In the genomic region with DNA sequence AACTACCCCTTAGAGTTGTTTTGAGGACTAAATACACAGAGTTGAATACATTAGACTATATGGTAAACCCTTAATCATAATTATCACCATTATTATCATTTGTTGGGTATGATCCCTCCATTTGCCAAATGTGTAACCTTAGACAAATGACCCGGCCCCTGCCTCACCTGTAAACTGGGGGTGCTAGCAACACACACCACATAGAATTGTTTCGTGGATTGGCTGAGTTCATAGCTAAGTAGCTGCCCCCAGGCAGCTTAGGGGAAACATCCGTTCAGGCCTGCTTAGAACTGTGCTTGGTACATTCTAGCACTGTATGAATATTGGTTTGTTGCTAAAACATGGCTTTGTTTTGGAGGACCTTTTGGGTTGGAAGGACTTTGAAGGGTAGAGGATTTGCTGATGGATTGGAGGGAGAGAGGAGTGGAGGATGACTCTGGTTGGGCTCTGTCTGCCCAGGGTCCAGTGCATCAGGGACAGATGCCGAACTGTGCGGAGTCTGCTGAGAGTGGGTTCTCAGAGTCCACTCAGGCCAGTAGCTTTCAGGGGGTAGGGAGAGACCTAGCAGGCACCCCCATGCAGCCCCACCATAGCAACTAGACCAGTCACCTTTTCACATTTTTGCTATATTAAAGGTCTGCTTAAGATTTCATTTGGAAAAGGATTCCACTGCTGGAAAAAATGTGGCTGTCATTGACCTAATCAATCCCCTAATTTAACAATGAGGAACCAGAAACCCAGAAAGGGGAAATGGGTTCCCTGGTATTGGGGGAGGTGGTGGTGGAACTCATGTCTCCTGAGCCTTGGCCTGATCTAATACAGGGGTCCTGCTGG, we compare ENCODE assay signal across 10 cellular contexts. TPM values are rescaled to one million over a fixed set of nuclear protein-coding genes. Genes with fewer than 3 reads are reported as not detected.
A peak's percentile ranks its signal among the peaks of the same experiment; 100 is the strongest.
DNase-seq lines count a peak whose midpoint lies in the region; ATAC-seq, FAIRE-seq and TF ChIP-seq lines count a peak whose summit lies in the region.
"Had no signal": no experiment of that assay in that cellular context is flagged by ENCODE, and none has a peak within 500 bp of the region (broad histone marks: within the 10 kb centered on the region; RNA-seq: fewer than 3 reads in every experiment).

No MANE protein-coding gene starts in this region.

- H3K27me3 Mint-ChIP-seq in activated naive CD8-positive, alpha-beta T cell treated with anti-CD3 and anti-CD28 coated beads for 36 hours, result no peaks in the 10 kb centered on the region
- no peaks in the 10 kb centered on the region for H3K27me3 Mint-ChIP-seq in naive B cell

- H3K27ac ChIP-seq in A549 (peak overlapping the region in 1 of 2 experiments; percentile 99; a peak in 3 of 6 replicates), adrenal gland (peak overlapping the region in 2 of 5 donors; percentile 26 to 36)

- FAIRE-seq in A549 (lab: Jason Lieb, UNC) (no peak), GM12892 (lab: Jason Lieb, UNC) (peak; percentile 9)

- H3K9me3 ChIP-seq in A549, result no peaks in the 10 kb centered on the region
- H3K9me3 ChIP-seq in adrenal gland (replicated peaks in 1 of 3), result no peaks in the 10 kb centered on the region
- H3K9me3 ChIP-seq: HAP-1 had no signal

- TF ChIP-seq CTCF in A549 (IDR thresholded peaks at IDR 0.05) (no peak), adrenal gland (IDR thresholded peaks at IDR 0.05) (no peak)

- H3K4me2 ChIP-seq in A549, result peak overlapping the region; percentile 92; the same call in 2 of the 3 replicates

- 96% methylated on average over 5 of the region's 5 CpGs for WGBS in A549 (ENCODE audit: missing lambda C conversion rate)
- 87 to 96% (median 90%) methylated on average over 5 of the region's 5 CpGs for WGBS in adrenal gland, 4 donors

- no peaks in the 10 kb centered on the region for H3K36me3 ChIP-seq in adrenal gland (replicated peaks in 1 of 2)
- H3K36me3 ChIP-seq: HAP-1 had no signal

- TF ChIP-seq EP300 in A549 (IDR thresholded peaks at IDR 0.05), result no peak

- H3K4me1 ChIP-seq in A549 (peaks cover 35% of the 10 kb centered on the region), adrenal gland (replicated peaks in 1 of 2) (peaks cover 20 to 32% of the 10 kb centered on the region in 2 donors)

- H3K9me3 Mint-ChIP-seq in activated naive CD8-positive, alpha-beta T cell treated with anti-CD3 and anti-CD28 coated beads for 36 hours, result no peaks in the 10 kb centered on the region
- no peaks in the 10 kb centered on the region for H3K9me3 Mint-ChIP-seq in naive B cell

- H3K27me3 ChIP-seq in adrenal gland, result no peaks in the 10 kb centered on the region

- H3K27ac Mint-ChIP-seq in activated naive CD8-positive, alpha-beta T cell treated with anti-CD3 and anti-CD28 coated beads for 36 hours, result peak overlapping the region; percentile 95
- H3K27ac Mint-ChIP-seq in naive B cell, result peak overlapping the region; percentile 22 to 86 (median 56)

- no peak for TF ChIP-seq RAD21 in A549 (conservative IDR thresholded peaks at IDR 0.05 in 1 of 2, IDR thresholded peaks at IDR 0.05 in 1 of 2)

- DNase-seq in A549 (ENCODE audit: low read depth in 1 of 2, low spot score in 1 of 2) (no peak), GM12892 (ENCODE audit: insufficient read length) (no peak), naive B cell (peak; percentile 45), NCI-H774 (lab: John Stamatoyannopoulos, UW) (no peak), adrenal gland (no peak)
- DNase-seq in activated naive CD8-positive, alpha-beta T cell treated with anti-CD3 and anti-CD28 coated beads for 36 hours, result no peak
- no peak for DNase-seq in stimulated activated CD4-positive, alpha-beta T cell treated with anti-CD3 and anti-CD28 coated beads, Interleukin-4, amount 100 ng/mL, for 1 hour
- DNase-seq: occipital lobe had no signal

- H3K4me1 Mint-ChIP-seq in activated naive CD8-positive, alpha-beta T cell treated with anti-CD3 and anti-CD28 coated beads for 36 hours, result peaks cover 52% of the 10 kb centered on the region
- peaks cover 37 to 64% (median 49%) of the 10 kb centered on the region in 3 donors for H3K4me1 Mint-ChIP-seq in naive B cell

- ATAC-seq in A549 (no peak), naive B cell (ENCODE audit: low read depth in 2 of 2) (peak; percentile 49 to 51), GM21526 (IDR thresholded peaks at IDR 0.05; ENCODE audit: low FRiP score, unreplicated experiment) (no peak)

- POLR2A ChIA-PET in A549 (lab: Yijun Ruan, JAX), result no interaction called here

- H3K4me3 ChIP-seq in A549, result no peak overlapping the region
- peak overlapping the region in 1 of 4 donors; percentile 92 for H3K4me3 ChIP-seq in adrenal gland

- CTCF ChIA-PET in A549 (lab: Yijun Ruan, JAX), result no interaction called here

- H3K4me3 Mint-ChIP-seq in activated naive CD8-positive, alpha-beta T cell treated with anti-CD3 and anti-CD28 coated beads for 36 hours, result peak overlapping the region; percentile 83
- H3K4me3 Mint-ChIP-seq in naive B cell, result peak overlapping the region; percentile 77 to 90 (median 85)

- peaks cover 33% of the 10 kb centered on the region for H3K36me3 Mint-ChIP-seq in activated naive CD8-positive, alpha-beta T cell treated with anti-CD3 and anti-CD28 coated beads for 36 hours
- peaks cover 0 to 2% of the 10 kb centered on the region in 2 donors for H3K36me3 Mint-ChIP-seq in naive B cell

- intact Hi-C loops in adrenal gland (cut with DNase I), result no loop called here

- TF ChIP-seq POLR2A in A549 (IDR thresholded peaks at IDR 0.05; ENCODE audit: low read length), result no peak
- no peak for TF ChIP-seq POLR2A in GM12892 (IDR thresholded peaks at IDR 0.05; ENCODE audit: low read depth, low read length)
- TF ChIP-seq POLR2A in adrenal gland (IDR thresholded peaks at IDR 0.05), result no peak

TF ChIP-seq in A549, 52 proteins besides CTCF, POLR2A, EP300 and RAD21 (continues in another document):
- no peak for TF ChIP-seq NFE2L2 (conservative IDR thresholded peaks at IDR 0.05; ENCODE audit: low read length)
- no peak for TF ChIP-seq HEYL (CRISPR knock-in tag; IDR thresholded peaks at IDR 0.05)
- TF ChIP-seq, protein P1, sequence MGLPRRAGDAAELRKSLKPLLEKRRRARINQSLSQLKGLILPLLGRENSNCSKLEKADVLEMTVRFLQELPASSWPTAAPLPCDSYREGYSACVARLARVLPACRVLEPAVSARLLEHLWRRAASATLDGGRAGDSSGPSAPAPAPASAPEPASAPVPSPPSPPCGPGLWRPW (IDR thresholded peaks at IDR 0.05), result no peak
- no peak for TF ChIP-seq ZFP36 (IDR thresholded peaks at IDR 0.05; ENCODE audit: borderline replicate concordance, partially characterized antibody)
- TF ChIP-seq, protein P2, sequence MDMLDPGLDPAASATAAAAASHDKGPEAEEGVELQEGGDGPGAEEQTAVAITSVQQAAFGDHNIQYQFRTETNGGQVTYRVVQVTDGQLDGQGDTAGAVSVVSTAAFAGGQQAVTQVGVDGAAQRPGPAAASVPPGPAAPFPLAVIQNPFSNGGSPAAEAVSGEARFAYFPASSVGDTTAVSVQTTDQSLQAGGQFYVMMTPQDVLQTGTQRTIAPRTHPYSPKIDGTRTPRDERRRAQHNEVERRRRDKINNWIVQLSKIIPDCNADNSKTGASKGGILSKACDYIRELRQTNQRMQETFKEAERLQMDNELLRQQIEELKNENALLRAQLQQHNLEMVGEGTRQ (IDR thresholded peaks at IDR 0.05), result no peak
- no peak for TF ChIP-seq RNF2 (IDR thresholded peaks at IDR 0.05; ENCODE audit: borderline replicate concordance, low read depth)
- TF ChIP-seq POLR2AphosphoS2 (conservative IDR thresholded peaks at IDR 0.05; ENCODE audit: low read length), result no peak
- no peak for TF ChIP-seq RFX5 (IDR thresholded peaks at IDR 0.05)
- TF ChIP-seq, protein P3, sequence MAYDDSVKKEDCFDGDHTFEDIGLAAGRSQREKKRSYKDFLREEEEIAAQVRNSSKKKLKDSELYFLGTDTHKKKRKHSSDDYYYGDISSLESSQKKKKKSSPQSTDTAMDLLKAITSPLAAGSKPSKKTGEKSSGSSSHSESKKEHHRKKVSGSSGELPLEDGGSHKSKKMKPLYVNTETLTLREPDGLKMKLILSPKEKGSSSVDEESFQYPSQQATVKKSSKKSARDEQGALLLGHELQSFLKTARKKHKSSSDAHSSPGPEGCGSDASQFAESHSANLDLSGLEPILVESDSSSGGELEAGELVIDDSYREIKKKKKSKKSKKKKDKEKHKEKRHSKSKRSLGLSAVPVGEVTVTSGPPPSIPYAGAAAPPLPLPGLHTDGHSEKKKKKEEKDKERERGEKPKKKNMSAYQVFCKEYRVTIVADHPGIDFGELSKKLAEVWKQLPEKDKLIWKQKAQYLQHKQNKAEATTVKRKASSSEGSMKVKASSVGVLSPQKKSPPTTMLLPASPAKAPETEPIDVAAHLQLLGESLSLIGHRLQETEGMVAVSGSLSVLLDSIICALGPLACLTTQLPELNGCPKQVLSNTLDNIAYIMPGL (CRISPR knock-in tag; IDR thresholded peaks at IDR 0.05; ENCODE audit: borderline replicate concordance), result no peak
- TF ChIP-seq, protein P4, sequence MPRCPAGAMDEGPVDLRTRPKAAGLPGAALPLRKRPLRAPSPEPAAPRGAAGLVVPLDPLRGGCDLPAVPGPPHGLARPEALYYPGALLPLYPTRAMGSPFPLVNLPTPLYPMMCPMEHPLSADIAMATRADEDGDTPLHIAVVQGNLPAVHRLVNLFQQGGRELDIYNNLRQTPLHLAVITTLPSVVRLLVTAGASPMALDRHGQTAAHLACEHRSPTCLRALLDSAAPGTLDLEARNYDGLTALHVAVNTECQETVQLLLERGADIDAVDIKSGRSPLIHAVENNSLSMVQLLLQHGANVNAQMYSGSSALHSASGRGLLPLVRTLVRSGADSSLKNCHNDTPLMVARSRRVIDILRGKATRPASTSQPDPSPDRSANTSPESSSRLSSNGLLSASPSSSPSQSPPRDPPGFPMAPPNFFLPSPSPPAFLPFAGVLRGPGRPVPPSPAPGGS (IDR thresholded peaks at IDR 0.05), result no peak
- no peak for TF ChIP-seq RCOR1 (IDR thresholded peaks at IDR 0.05; ENCODE audit: low read depth, low read length)

RNA-seq across cellular contexts. Expression of a gene that starts 2.1 kb away (rescaled TPM):
- polyA plus RNA-seq in A549 (2011; rRNA removed) (5.6 and 8.1 TPM in 2 replicates), A549 (2017; fragmentation: RNase III; extraction: RNeasy Plus Mini Kit Qiagen cat#74134 plus additional on column Dnase treatment) (14.5 to 17.6 TPM (median 15.7 TPM) in 3 replicates), naive B cell (ENCODE audit: low read depth in 6 of 6) (10 to 100 TPM in 5 of 6 donors, 1 to 10 TPM in 1; 7.6 to 43.7 (median 24.5) TPM), adrenal gland (10 to 100 TPM in 2 of 3 donors, 1 to 10 TPM in 1; 8.1 to 55.7 (median 32.5) TPM)
- 10.2 and 14.2 TPM in 2 replicates for polyA plus RNA-seq in A549 (2012; cell fraction: cytosol; rRNA removed)
- polyA plus RNA-seq in A549 (2012; cell fraction: nucleus; rRNA removed), result 14.1 and 18.1 TPM in 2 replicates
- polyA minus RNA-seq in A549 (2011; rRNA and poly(A)+ RNA removed), result 12.7 and 15.4 TPM in 2 replicates
- 9.4 TPM for polyA plus RNA-seq in GM12892 (2012; ENCODE audit: missing spikeins)
- total RNA-seq in activated naive CD8-positive, alpha-beta T cell treated with anti-CD3 and anti-CD28 coated beads for 36 hours, result 10 to 100 TPM; 59.2 to 59.6 TPM
- total RNA-seq in adrenal gland, result 10 to 100 TPM; 21.5 to 63.2 (median 30.3) TPM

Comparison
In these comparisons a context has a peak if more than half of its experiments do, and no peak if none do; other contexts are left out.
1. ATAC-seq: peak in naive B cell (2 of 2); none in A549 (0 of 2) and GM21526 (single experiment).